ENCODE assay signal across 8 cellular contexts in genomic region chr19:2840794-2841790, GRCh38. TPM values are rescaled to one million over a fixed set of nuclear protein-coding genes. Genes with fewer than 3 reads are reported as not detected.
DNase-seq lines count a peak whose midpoint lies in the region; ATAC-seq and TF ChIP-seq lines count a peak whose summit lies in the region.

TSS of gene ZNF555 (plus strand) at chr19:2841475. CDS start at chr19:2841573, 98 bp downstream.

- peak within 1 kb of the TSS; percentile 77 for H3K4me3 ChIP-seq in MG63
- H3K4me3 ChIP-seq in gastroesophageal sphincter: peak within 1 kb of the TSS; percentile 62 to 99
- peak within 1 kb of the TSS; percentile 97 to 98 for H3K4me3 ChIP-seq in neuronal stem cell (ENCODE audit: low read length in 2 of 2)
- peak within 1 kb of the TSS; percentile 74 to 90 (median 77) for H3K4me3 ChIP-seq in subcutaneous abdominal adipose tissue (ENCODE audit: low read depth in 1 of 5, low read length in 5 of 5)

- H3K27ac Mint-ChIP-seq in H9: peak within 1 kb of the TSS in 2 of 3 experiments; percentile 27 to 53; a peak in 3 of 7 replicates
- peak within 1 kb of the TSS; percentile 83 for H3K27ac Mint-ChIP-seq in activated naive CD4-positive, alpha-beta T cell treated with anti-CD3 and anti-CD28 coated beads, Interleukin-2, amount 10 ng/mL, durations not matched to agents 7 days and 5 days

- H3K4me2 ChIP-seq in H9 (ENCODE audit: insufficient read depth, insufficient read length, low read length) (peak within 1 kb of the TSS; percentile 62), neuronal stem cell (ENCODE audit: insufficient read depth, low read length, poor library complexity, severe bottlenecking) (peak within 1 kb of the TSS; percentile 73)

- no peak within 1 kb of the TSS for H4K91ac ChIP-seq in H9 (ENCODE audit: insufficient read length, low read depth, low read length)
- no peak within 1 kb of the TSS for H4K91ac ChIP-seq in neuronal stem cell (ENCODE audit: low read depth, low read length, poor library complexity)

- no peak for TF ChIP-seq EP300 in gastroesophageal sphincter (IDR thresholded peaks at IDR 0.05)

- no peak within 1 kb of the TSS for H2BK120ac ChIP-seq in H9 (ENCODE audit: low read depth, low read length, poor library complexity, severe bottlenecking)
- H2BK120ac ChIP-seq in neuronal stem cell (ENCODE audit: low read depth, low read length): peak within 1 kb of the TSS; percentile 50

- H3K18ac ChIP-seq in H9 (ENCODE audit: insufficient read length, low read depth, low read length): peak within 1 kb of the TSS; percentile 85
- H3K18ac ChIP-seq in neuronal stem cell (ENCODE audit: low read length): peak within 1 kb of the TSS; percentile 98

- H2AFZ ChIP-seq in H9 (ENCODE audit: low read length) (no peak within 1 kb of the TSS), neuronal stem cell (ENCODE audit: low read length) (peak within 1 kb of the TSS; percentile 100)

- H3K4ac ChIP-seq in H9 (ENCODE audit: low read depth, low read length) (no peak within 1 kb of the TSS), neuronal stem cell (ENCODE audit: low read length) (no peak within 1 kb of the TSS)

- H4K8ac ChIP-seq in H9 (replicated peaks; ENCODE audit: insufficient read length, low read depth, low read length) (no peak within 1 kb of the TSS), neuronal stem cell (ENCODE audit: low read depth, low read length) (peak within 1 kb of the TSS; percentile 30)

- in situ Hi-C loops in SK-MEL-5 (cut with HindIII; ENCODE audit: low pct_unique_long_range_greater_than_20kb, low sequenced_read_pairs): no loop called here

- H2BK15ac ChIP-seq in H9 (ENCODE audit: low read depth, low read length) (no peak within 1 kb of the TSS; the same call in 1 of the 2 replicates), neuronal stem cell (ENCODE audit: low read length) (no peak within 1 kb of the TSS)

- H2BK12ac ChIP-seq in H9 (ENCODE audit: insufficient read length, low read depth, low read length): no peak within 1 kb of the TSS
- no peak within 1 kb of the TSS for H2BK12ac ChIP-seq in neuronal stem cell (ENCODE audit: low read length)

- peak within 1 kb of the TSS; percentile 81 to 91 for H3K4me3 Mint-ChIP-seq in H9
- H3K4me3 Mint-ChIP-seq in activated naive CD4-positive, alpha-beta T cell treated with anti-CD3 and anti-CD28 coated beads, Interleukin-2, amount 10 ng/mL, durations not matched to agents 7 days and 5 days: peak within 1 kb of the TSS; percentile 91

- peak; percentile 30 to 45 for TF ChIP-seq POLR2A in gastroesophageal sphincter (IDR thresholded peaks at IDR 0.05)

- peaks cover 5% of the 10 kb centered on the region for H3K23me2 ChIP-seq in H9 (ENCODE audit: insufficient read length, low read depth, low read length, poor library complexity, severe bottlenecking)

- no peaks in the 10 kb centered on the region for H4K20me1 ChIP-seq in H9 (ENCODE audit: control insufficient read depth, insufficient read depth, insufficient read length)

- H2BK5ac ChIP-seq in H9 (ENCODE audit: insufficient read length, low read length) (no peak within 1 kb of the TSS), neuronal stem cell (ENCODE audit: low read length) (peak within 1 kb of the TSS; percentile 87)

- DNase-seq in GDM1 (lab: John Stamatoyannopoulos, UW) (peak; percentile 98), H9 (peak; percentile 99), MG63 (peak; percentile 96), SK-MEL-5 (ENCODE audit: low read depth, low spot score) (peak; percentile 97), neuronal stem cell (ENCODE audit: low spot score) (peak; percentile 97)
- peak; percentile 99 for DNase-seq in activated naive CD4-positive, alpha-beta T cell treated with anti-CD3 and anti-CD28 coated beads, Interleukin-2, amount 10 ng/mL, durations not matched to agents 7 days and 5 days

- no peaks in the 10 kb centered on the region; the same call in 1 of the 2 replicates for H3K27me3 Mint-ChIP-seq in H9 (ENCODE audit: low read depth)
- H3K27me3 Mint-ChIP-seq in activated naive CD4-positive, alpha-beta T cell treated with anti-CD3 and anti-CD28 coated beads, Interleukin-2, amount 10 ng/mL, durations not matched to agents 7 days and 5 days: peaks cover 12% of the 10 kb centered on the region

- no peak within 1 kb of the TSS for H3K56ac ChIP-seq in H9 (ENCODE audit: insufficient read length, low read depth, low read length)

- H2BK20ac ChIP-seq in H9 (ENCODE audit: low read depth, low read length, poor library complexity, severe bottlenecking): no peak within 1 kb of the TSS

- H3K27me3 ChIP-seq in H9 (ENCODE audit: insufficient read depth, low read length): no peaks in the 10 kb centered on the region
- no peaks in the 10 kb centered on the region for H3K27me3 ChIP-seq in MG63
- H3K27me3 ChIP-seq in gastroesophageal sphincter: no peaks in the 10 kb centered on the region
- H3K27me3 ChIP-seq in neuronal stem cell (ENCODE audit: control insufficient read depth in 3 of 3, insufficient read depth in 3 of 3, low read depth in 1 of 3, low read length in 3 of 3): peaks cover 0 to 6% (median 0%) of the 10 kb centered on the region in 3 experiments
- no peaks in the 10 kb centered on the region for H3K27me3 ChIP-seq in subcutaneous abdominal adipose tissue (ENCODE audit: control insufficient read depth in 5 of 5, insufficient read depth in 4 of 5, low read length in 5 of 5)

- no CpG with 5 or more reads among the region's 106 CpGs for WGBS in H9 (ENCODE audit: extremely low coverage, insufficient read length, low lambda C conversion rate)
- no CpG with 5 or more reads among the region's 106 CpGs for WGBS in gastroesophageal sphincter (ENCODE audit: low coverage in 1 of 2), 2 donors
- WGBS in neuronal stem cell (ENCODE audit: extremely low coverage in 2 of 2, insufficient read length in 2 of 2, insufficient replicate concordance in 1 of 2), 2 donors: no CpG with 5 or more reads among the region's 106 CpGs

- H3K23ac ChIP-seq in H9 (ENCODE audit: insufficient read length, low read depth, low read length): no peak within 1 kb of the TSS
- H3K23ac ChIP-seq in neuronal stem cell (ENCODE audit: low read depth, low read length, poor library complexity): peak within 1 kb of the TSS; percentile 73

- H4K5ac ChIP-seq in H9 (ENCODE audit: insufficient read length, low read depth, low read length): no peak within 1 kb of the TSS

- H3K27ac ChIP-seq in H9 (ENCODE audit: insufficient read length, low read depth, low read length): no peak within 1 kb of the TSS
- peak within 1 kb of the TSS; percentile 72 to 94 (median 92) for H3K27ac ChIP-seq in gastroesophageal sphincter
- H3K27ac ChIP-seq in neuronal stem cell (replicated peaks; ENCODE audit: low read length): peak within 1 kb of the TSS; percentile 87
- H3K27ac ChIP-seq in subcutaneous abdominal adipose tissue (ENCODE audit: low read depth, low read length): peak within 1 kb of the TSS; percentile 90

- H3K4me1 ChIP-seq in H9 (ENCODE audit: insufficient read depth, low read length) (no peaks in the 10 kb centered on the region), gastroesophageal sphincter (peaks cover 0 to 27% (median 9%) of the 10 kb centered on the region in 3 donors), neuronal stem cell (ENCODE audit: control insufficient read depth in 2 of 2, insufficient read depth in 1 of 2, low read depth in 1 of 2, low read length in 2 of 2) (peaks cover 0 to 2% of the 10 kb centered on the region in 2 donors), subcutaneous abdominal adipose tissue (ENCODE audit: control insufficient read depth in 5 of 5, insufficient read depth in 5 of 5, low read length in 5 of 5) (peaks cover 0 to 17% (median 7%) of the 10 kb centered on the region in 5 donors)

- H3T11ph ChIP-seq in H9 (ENCODE audit: low read length): no peak within 1 kb of the TSS

- H3K36me3 ChIP-seq in MG63: no peaks in the 10 kb centered on the region
- peaks cover 0 to 36% of the 10 kb centered on the region in 2 donors for H3K36me3 ChIP-seq in gastroesophageal sphincter
- peaks cover 3 to 30% of the 10 kb centered on the region in 2 donors for H3K36me3 ChIP-seq in neuronal stem cell (replicated peaks in 1 of 2; ENCODE audit: control insufficient read depth in 2 of 2, insufficient read depth in 2 of 2, low read length in 2 of 2)
- peaks cover 0 to 5% (median 0%) of the 10 kb centered on the region in 5 donors for H3K36me3 ChIP-seq in subcutaneous abdominal adipose tissue (ENCODE audit: control insufficient read depth in 5 of 5, insufficient read depth in 5 of 5, low read length in 5 of 5)

- H3K79me1 ChIP-seq in H9 (ENCODE audit: insufficient read depth, low read depth, low read length, poor library complexity, severe bottlenecking) (no peaks in the 10 kb centered on the region), neuronal stem cell (ENCODE audit: low read depth, low read length) (peaks cover 3% of the 10 kb centered on the region)

- H3K36me3 Mint-ChIP-seq in H9 (ENCODE audit: insufficient read depth in 1 of 3, low read depth in 3 of 3): peaks cover 29 to 31% (median 30%) of the 10 kb centered on the region in 3 experiments
- H3K36me3 Mint-ChIP-seq in activated naive CD4-positive, alpha-beta T cell treated with anti-CD3 and anti-CD28 coated beads, Interleukin-2, amount 10 ng/mL, durations not matched to agents 7 days and 5 days: peaks cover 22% of the 10 kb centered on the region

- ATAC-seq in gastroesophageal sphincter: peak; percentile 99

- H3K9ac ChIP-seq in H9 (ENCODE audit: extremely low read depth, insufficient read length, low read length) (peak within 1 kb of the TSS; percentile 7), neuronal stem cell (ENCODE audit: low read depth, low read length, poor library complexity) (peak within 1 kb of the TSS; percentile 90), subcutaneous abdominal adipose tissue (ENCODE audit: low read length in 5 of 5) (peak within 1 kb of the TSS; percentile 22 to 82 (median 74))

- H3K9me3 ChIP-seq in H9 (ENCODE audit: control insufficient read depth, low read depth, low read length) (peaks cover 9% of the 10 kb centered on the region), MG63 (no peaks in the 10 kb centered on the region), gastroesophageal sphincter (peaks cover 0 to 30% (median 0%) of the 10 kb centered on the region in 3 donors), neuronal stem cell (replicated peaks in 1 of 2; ENCODE audit: control insufficient read depth in 2 of 2, insufficient read depth in 1 of 2, low read depth in 1 of 2, low read length in 2 of 2) (peaks cover 17 to 62% of the 10 kb centered on the region in 2 donors), subcutaneous abdominal adipose tissue (ENCODE audit: control insufficient read depth in 5 of 5, low read length in 5 of 5) (peaks cover 2 to 16% (median 12%) of the 10 kb centered on the region in 5 donors)

- H3K79me2 ChIP-seq in H9 (ENCODE audit: insufficient read depth, low read length): no peaks in the 10 kb centered on the region

- peaks cover 5 to 13% of the 10 kb centered on the region in 2 experiments for H3K4me1 Mint-ChIP-seq in H9
- peaks cover 17% of the 10 kb centered on the region for H3K4me1 Mint-ChIP-seq in activated naive CD4-positive, alpha-beta T cell treated with anti-CD3 and anti-CD28 coated beads, Interleukin-2, amount 10 ng/mL, durations not matched to agents 7 days and 5 days

- H2AK5ac ChIP-seq in H9 (ENCODE audit: insufficient read length, low read length) (no peak within 1 kb of the TSS), neuronal stem cell (ENCODE audit: low read depth, low read length) (peak within 1 kb of the TSS; percentile 74)

- H3K14ac ChIP-seq in H9 (ENCODE audit: insufficient read depth, low read length) (peak within 1 kb of the TSS; percentile 76; the same call in 1 of the 2 replicates), neuronal stem cell (ENCODE audit: low read length) (peak within 1 kb of the TSS; percentile 91)

- CTCF ChIA-PET in activated naive CD4-positive, alpha-beta T cell treated with anti-CD3 and anti-CD28 coated beads, Interleukin-2, amount 10 ng/mL, durations not matched to agents 7 days and 5 days (lab: Charles Lee): no interaction called here

- peak; percentile 63 for TF ChIP-seq CTCF in H9 (conservative IDR thresholded peaks at IDR 0.05)
- peak in 3 of 4 experiments; percentile 62 to 74 (median 67) for TF ChIP-seq CTCF in gastroesophageal sphincter (IDR thresholded peaks at IDR 0.05)

- H3K9me3 Mint-ChIP-seq in H9: peaks cover 23 to 39% of the 10 kb centered on the region in 2 experiments
- peaks cover 24% of the 10 kb centered on the region for H3K9me3 Mint-ChIP-seq in activated naive CD4-positive, alpha-beta T cell treated with anti-CD3 and anti-CD28 coated beads, Interleukin-2, amount 10 ng/mL, durations not matched to agents 7 days and 5 days

RNA-seq across cellular contexts. Expression of gene ZNF555, which starts in this region (rescaled TPM):
- total RNA-seq in H9 (2021): 7.5 and 7.8 TPM in 2 replicates
- total RNA-seq in MG63 (2014; rRNA removed; shearing (Covaris generic); ENCODE audit: low replicate concordance): 0.92 and 4.5 TPM in 2 replicates
- total RNA-seq in SK-MEL-5 (2014; rRNA removed; shearing (Covaris generic)): 4.5 and 4.9 TPM in 2 replicates
- polyA plus RNA-seq in SK-MEL-5 (2015; cell fraction: cytosol; rRNA removed): 1.5 and 1.6 TPM in 2 replicates
- polyA plus RNA-seq in SK-MEL-5 (2015; cell fraction: nucleus; rRNA removed): 3.9 and 5.1 TPM in 2 replicates
- 10 to 100 TPM in 1 of 4 donors, 1 to 10 TPM in 3; 4.2 to 10.9 (median 7.6) TPM for total RNA-seq in gastroesophageal sphincter
- 4.9 TPM for polyA plus RNA-seq in neuronal stem cell (2013, experiment 1 of 2)
- polyA plus RNA-seq in neuronal stem cell (2013, experiment 2 of 2): 4.8 TPM

Comparison
In these comparisons a context has a peak if more than half of its experiments do, and no peak if none do; other contexts are left out.
1. H3K9ac ChIP-seq: peak in every context shown above with its lines; median percentile 90 in neuronal stem cell; 74 in subcutaneous abdominal adipose tissue; 7 in H9.